In the genomic region with DNA sequence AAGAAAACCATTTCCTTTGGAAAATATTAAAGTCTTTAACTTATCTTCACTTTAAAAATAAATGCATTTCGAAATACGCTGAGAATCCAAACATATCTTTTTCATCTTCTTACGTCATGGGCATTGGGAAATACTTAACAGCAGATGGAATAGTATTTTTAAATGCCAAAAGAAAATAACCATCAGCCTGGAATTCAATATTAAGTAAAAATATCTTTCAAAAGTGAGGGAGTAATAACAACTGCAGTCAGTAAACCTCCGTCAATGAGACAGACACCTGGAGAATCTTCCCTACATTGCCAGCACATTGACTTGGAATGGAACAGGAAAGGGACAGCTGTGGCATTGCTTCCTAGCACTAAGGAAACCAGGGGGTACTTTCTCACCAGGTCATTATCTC, we compare ENCODE assay signal across 13 cellular contexts.
"Had no signal": no experiment of that assay in that cellular context is flagged by ENCODE, and none has a peak within 500 bp of the region (broad histone marks: within the 10 kb centered on the region; RNA-seq: fewer than 3 reads in every experiment).

No MANE protein-coding gene starts in this region.

- H3K9me3 ChIP-seq: colonic mucosa, SK-N-SH had no signal

- H3K36me3 Mint-ChIP-seq: activated naive CD8-positive, alpha-beta T cell treated with anti-CD3 and anti-CD28 coated beads, Interleukin-2, amount 10 ng/mL, durations not matched to agents 7 days and 5 days had no signal

- H3K4me3 Mint-ChIP-seq: activated naive CD8-positive, alpha-beta T cell treated with anti-CD3 and anti-CD28 coated beads, Interleukin-2, amount 10 ng/mL, durations not matched to agents 7 days and 5 days; nephron; stimulated activated naive CD8-positive, alpha-beta T cell treated with anti-CD3 and anti-CD28 coated beads, Interleukin-15, amount 100 ng/mL, for 72 hours; T-helper 1 cell treated with Interleukin-12 subunit alpha and Interleukin-12 subunit beta and Interleukin-4 antibody, amounts not matched to agents 30 μg/mL and 1 μg/mL, for 36 hours had no signal

- H3K27ac ChIP-seq: colonic mucosa had no signal

- H3K27ac Mint-ChIP-seq: activated naive CD8-positive, alpha-beta T cell treated with anti-CD3 and anti-CD28 coated beads, Interleukin-2, amount 10 ng/mL, durations not matched to agents 7 days and 5 days; nephron; stimulated activated naive CD8-positive, alpha-beta T cell treated with anti-CD3 and anti-CD28 coated beads, Interleukin-15, amount 100 ng/mL, for 72 hours; T-helper 1 cell treated with Interleukin-12 subunit alpha and Interleukin-12 subunit beta and Interleukin-4 antibody, amounts not matched to agents 30 μg/mL and 1 μg/mL, for 36 hours had no signal

- H3K4me2 ChIP-seq: SK-N-SH had no signal

- H3K4me1 ChIP-seq: colonic mucosa had no signal

- DNase-seq: activated naive CD8-positive, alpha-beta T cell treated with anti-CD3 and anti-CD28 coated beads, Interleukin-2, amount 10 ng/mL, durations not matched to agents 7 days and 5 days; colonic mucosa; effector CD8-positive, alpha-beta T cell; foreskin melanocyte; head of caudate nucleus; left colon; mammary epithelial cell; SK-N-SH; stimulated activated CD4-positive, alpha-beta T cell treated with anti-CD3 and anti-CD28 coated beads, Interleukin-15, amount 100 ng/mL, for 24 hours; stimulated activated CD4-positive, alpha-beta T cell treated with anti-CD3 and anti-CD28 coated beads, Interleukin-4, amount 100 ng/mL, for 24 hours; stimulated activated naive CD8-positive, alpha-beta T cell treated with anti-CD3 and anti-CD28 coated beads, Interleukin-15, amount 100 ng/mL, for 72 hours had no signal

- H3K9ac ChIP-seq: SK-N-SH had no signal

- H3K9me3 Mint-ChIP-seq: activated naive CD8-positive, alpha-beta T cell treated with anti-CD3 and anti-CD28 coated beads, Interleukin-2, amount 10 ng/mL, durations not matched to agents 7 days and 5 days; nephron; stimulated activated naive CD8-positive, alpha-beta T cell treated with anti-CD3 and anti-CD28 coated beads, Interleukin-15, amount 100 ng/mL, for 72 hours; T-helper 1 cell treated with Interleukin-12 subunit alpha and Interleukin-12 subunit beta and Interleukin-4 antibody, amounts not matched to agents 30 μg/mL and 1 μg/mL, for 36 hours had no signal

- H3K27me3 ChIP-seq: colonic mucosa had no signal

- H3K4me3 ChIP-seq: colonic mucosa had no signal

- H3K36me3 ChIP-seq: colonic mucosa had no signal

- H3K4me1 Mint-ChIP-seq: activated naive CD8-positive, alpha-beta T cell treated with anti-CD3 and anti-CD28 coated beads, Interleukin-2, amount 10 ng/mL, durations not matched to agents 7 days and 5 days; stimulated activated naive CD8-positive, alpha-beta T cell treated with anti-CD3 and anti-CD28 coated beads, Interleukin-15, amount 100 ng/mL, for 72 hours had no signal
